Comparison of ENCODE assay signal across 1 cellular context in the genomic region with DNA sequence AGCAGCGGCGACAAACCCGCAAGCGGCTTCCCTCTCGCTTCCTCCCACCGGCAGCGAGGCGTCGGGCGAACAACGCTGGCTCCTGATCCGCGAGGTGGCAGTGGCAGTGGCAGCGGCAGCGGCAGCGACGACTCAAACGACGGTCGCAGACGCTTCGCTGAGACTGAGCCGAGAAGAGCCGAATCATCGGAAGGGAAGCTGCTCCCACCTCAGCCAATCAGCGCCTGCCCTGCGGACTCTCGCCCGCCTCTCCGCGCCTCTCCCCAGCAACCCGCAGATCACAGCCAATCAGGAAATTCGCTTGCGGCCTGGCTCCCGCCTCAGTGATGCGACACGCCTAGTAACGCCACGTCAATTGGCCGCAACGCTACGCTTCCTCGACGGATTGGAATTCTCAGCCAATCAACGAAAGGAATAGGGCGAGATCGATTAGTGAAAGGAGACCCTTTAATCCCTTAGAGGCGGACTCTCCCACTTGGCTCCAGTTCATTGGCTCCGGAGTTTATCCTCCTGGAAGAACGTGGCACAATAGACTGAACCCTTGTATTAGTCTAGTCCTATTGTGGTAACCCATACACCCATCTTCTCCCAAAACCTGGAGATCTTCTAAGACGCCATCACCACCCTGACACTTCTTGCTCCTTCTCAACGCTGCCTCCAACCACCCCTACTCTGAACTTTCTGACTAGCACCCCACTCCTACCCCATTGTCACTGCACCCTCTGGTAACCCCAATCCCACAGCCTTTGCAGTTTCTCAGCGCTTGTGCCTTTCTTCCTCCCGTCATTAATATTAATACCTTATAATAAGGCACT.
TF ChIP-seq lines count a peak whose summit lies in the region.

TSS of gene VCP (minus strand) at position 165 of the 815 bp plus-strand sequence. CDS start 272 bp downstream, outside the sequence.

TF ChIP-seq in HepG2, 621 proteins besides CTCF, POLR2A, EP300 and RAD21 (continued from another document and continues in another):
- TF ChIP-seq, protein P1, sequence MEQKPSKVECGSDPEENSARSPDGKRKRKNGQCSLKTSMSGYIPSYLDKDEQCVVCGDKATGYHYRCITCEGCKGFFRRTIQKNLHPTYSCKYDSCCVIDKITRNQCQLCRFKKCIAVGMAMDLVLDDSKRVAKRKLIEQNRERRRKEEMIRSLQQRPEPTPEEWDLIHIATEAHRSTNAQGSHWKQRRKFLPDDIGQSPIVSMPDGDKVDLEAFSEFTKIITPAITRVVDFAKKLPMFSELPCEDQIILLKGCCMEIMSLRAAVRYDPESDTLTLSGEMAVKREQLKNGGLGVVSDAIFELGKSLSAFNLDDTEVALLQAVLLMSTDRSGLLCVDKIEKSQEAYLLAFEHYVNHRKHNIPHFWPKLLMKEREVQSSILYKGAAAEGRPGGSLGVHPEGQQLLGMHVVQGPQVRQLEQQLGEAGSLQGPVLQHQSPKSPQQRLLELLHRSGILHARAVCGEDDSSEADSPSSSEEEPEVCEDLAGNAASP (CRISPR knock-in tag; IDR thresholded peaks at IDR 0.05; ENCODE audit: borderline replicate concordance), result no peak
- no peak for TF ChIP-seq CHD4 (IDR thresholded peaks at IDR 0.05; ENCODE audit: borderline replicate concordance, low read length)
- 0 out of 2 replicates have a peak, but pooled peaks have one; percentile 46 for TF ChIP-seq POLR2AphosphoS2 (IDR thresholded peaks at IDR 0.05; ENCODE audit: low read depth, low read length)
- TF ChIP-seq CEBPG (CRISPR knock-in tag; IDR thresholded peaks at IDR 0.05), result no peak
- TF ChIP-seq MYC (CRISPR knock-in tag; IDR thresholded peaks at IDR 0.05; ENCODE audit: borderline replicate concordance), result 0 out of 2 replicates have a peak, but pooled peaks have one; percentile 2
- no peak for TF ChIP-seq SYNCRIP (IDR thresholded peaks at IDR 0.05; ENCODE audit: insufficient read depth, low read depth, low read length)
- TF ChIP-seq U2AF1 (optimal IDR thresholded peaks at IDR 0.05; ENCODE audit: low read depth, low read length), result no peak
- no peak for TF ChIP-seq HNF4A (CRISPR knock-in tag; IDR thresholded peaks at IDR 0.05)
- TF ChIP-seq ZNF639 (CRISPR knock-in tag; conservative IDR thresholded peaks at IDR 0.05), result no peak
- TF ChIP-seq TSC22D2 (CRISPR knock-in tag; IDR thresholded peaks at IDR 0.05; ENCODE audit: borderline replicate concordance), result 0 out of 2 replicates have a peak, but pooled peaks have one; percentile 7
- TF ChIP-seq ZNF562 (CRISPR knock-in tag; IDR thresholded peaks at IDR 0.05; ENCODE audit: borderline replicate concordance), result no peak
- peak; percentile 57 for TF ChIP-seq TOPORS (CRISPR knock-in tag; IDR thresholded peaks at IDR 0.05)
- TF ChIP-seq, protein P2, sequence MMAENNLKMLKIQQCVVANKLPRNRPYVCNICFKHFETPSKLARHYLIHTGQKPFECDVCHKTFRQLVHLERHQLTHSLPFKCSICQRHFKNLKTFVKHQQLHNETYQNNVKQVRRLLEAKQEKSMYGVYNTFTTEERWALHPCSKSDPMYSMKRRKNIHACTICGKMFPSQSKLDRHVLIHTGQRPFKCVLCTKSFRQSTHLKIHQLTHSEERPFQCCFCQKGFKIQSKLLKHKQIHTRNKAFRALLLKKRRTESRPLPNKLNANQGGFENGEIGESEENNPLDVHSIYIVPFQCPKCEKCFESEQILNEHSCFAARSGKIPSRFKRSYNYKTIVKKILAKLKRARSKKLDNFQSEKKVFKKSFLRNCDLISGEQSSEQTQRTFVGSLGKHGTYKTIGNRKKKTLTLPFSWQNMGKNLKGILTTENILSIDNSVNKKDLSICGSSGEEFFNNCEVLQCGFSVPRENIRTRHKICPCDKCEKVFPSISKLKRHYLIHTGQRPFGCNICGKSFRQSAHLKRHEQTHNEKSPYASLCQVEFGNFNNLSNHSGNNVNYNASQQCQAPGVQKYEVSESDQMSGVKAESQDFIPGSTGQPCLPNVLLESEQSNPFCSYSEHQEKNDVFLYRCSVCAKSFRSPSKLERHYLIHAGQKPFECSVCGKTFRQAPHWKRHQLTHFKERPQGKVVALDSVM (CRISPR knock-in tag; IDR thresholded peaks at IDR 0.05), result no peak
- TF ChIP-seq ZSCAN12 (CRISPR knock-in tag; IDR thresholded peaks at IDR 0.05), result no peak
- no peak for TF ChIP-seq ZFP62 (CRISPR knock-in tag; IDR thresholded peaks at IDR 0.05)
- no peak for TF ChIP-seq ZKSCAN8 (CRISPR knock-in tag; IDR thresholded peaks at IDR 0.05; ENCODE audit: borderline replicate concordance)
- peak; percentile 6; the same call in 1 of the 2 replicates for TF ChIP-seq ZGPAT (CRISPR knock-in tag; IDR thresholded peaks at IDR 0.05)
- TF ChIP-seq NR2C2 (CRISPR knock-in tag; IDR thresholded peaks at IDR 0.05; ENCODE audit: borderline replicate concordance), result no peak; the same call in 1 of the 2 replicates
- TF ChIP-seq ZNF10 (CRISPR knock-in tag; IDR thresholded peaks at IDR 0.05; ENCODE audit: borderline replicate concordance, low read depth), result no peak
- TF ChIP-seq IRF2 (CRISPR knock-in tag; IDR thresholded peaks at IDR 0.05), result no peak
- TF ChIP-seq, protein P3, sequence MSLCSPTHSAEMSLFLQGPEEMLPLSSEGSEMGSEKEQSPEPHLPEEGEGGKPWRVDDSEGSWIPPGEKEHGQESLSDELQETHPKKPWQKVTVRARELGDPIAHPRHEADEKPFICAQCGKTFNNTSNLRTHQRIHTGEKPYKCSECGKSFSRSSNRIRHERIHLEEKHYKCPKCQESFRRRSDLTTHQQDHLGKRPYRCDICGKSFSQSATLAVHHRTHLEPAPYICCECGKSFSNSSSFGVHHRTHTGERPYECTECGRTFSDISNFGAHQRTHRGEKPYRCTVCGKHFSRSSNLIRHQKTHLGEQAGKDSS (CRISPR knock-in tag; IDR thresholded peaks at IDR 0.05; ENCODE audit: borderline replicate concordance, low read depth), result no peak; the same call in 1 of the 2 replicates
- TF ChIP-seq RFX5 (IDR thresholded peaks at IDR 0.05; ENCODE audit: low read depth, low read length), result peak; percentile 100
- TF ChIP-seq, protein P4, sequence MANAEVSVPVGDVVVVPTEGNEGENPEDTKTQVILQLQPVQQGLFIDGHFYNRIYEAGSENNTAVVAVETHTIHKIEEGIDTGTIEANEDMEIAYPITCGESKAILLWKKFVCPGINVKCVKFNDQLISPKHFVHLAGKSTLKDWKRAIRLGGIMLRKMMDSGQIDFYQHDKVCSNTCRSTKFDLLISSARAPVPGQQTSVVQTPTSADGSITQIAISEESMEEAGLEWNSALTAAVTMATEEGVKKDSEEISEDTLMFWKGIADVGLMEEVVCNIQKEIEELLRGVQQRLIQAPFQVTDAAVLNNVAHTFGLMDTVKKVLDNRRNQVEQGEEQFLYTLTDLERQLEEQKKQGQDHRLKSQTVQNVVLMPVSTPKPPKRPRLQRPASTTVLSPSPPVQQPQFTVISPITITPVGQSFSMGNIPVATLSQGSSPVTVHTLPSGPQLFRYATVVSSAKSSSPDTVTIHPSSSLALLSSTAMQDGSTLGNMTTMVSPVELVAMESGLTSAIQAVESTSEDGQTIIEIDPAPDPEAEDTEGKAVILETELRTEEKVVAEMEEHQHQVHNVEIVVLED (CRISPR knock-in tag; IDR thresholded peaks at IDR 0.05; ENCODE audit: borderline replicate concordance), result peak; percentile 66; the same call in 1 of the 2 replicates
- TF ChIP-seq ZNF17 (CRISPR knock-in tag; IDR thresholded peaks at IDR 0.05), result no peak
- no peak for TF ChIP-seq MNT (IDR thresholded peaks at IDR 0.05)
- TF ChIP-seq SP2 (CRISPR knock-in tag; IDR thresholded peaks at IDR 0.05), result peak; percentile 100
- TF ChIP-seq ZNF33B (CRISPR knock-in tag; IDR thresholded peaks at IDR 0.05), result peak; percentile 50; the same call in 1 of the 2 replicates
- peak; percentile 7; the same call in 1 of the 2 replicates for TF ChIP-seq HNF4G (IDR thresholded peaks at IDR 0.05; ENCODE audit: borderline replicate concordance, low read depth, low read length)
- no peak; the same call in 1 of the 2 replicates for TF ChIP-seq HNF4G (CRISPR knock-in tag; IDR thresholded peaks at IDR 0.05; ENCODE audit: borderline replicate concordance, low read depth)
- no peak for TF ChIP-seq ZNF343 (CRISPR knock-in tag; IDR thresholded peaks at IDR 0.05)
- TF ChIP-seq, protein P5, sequence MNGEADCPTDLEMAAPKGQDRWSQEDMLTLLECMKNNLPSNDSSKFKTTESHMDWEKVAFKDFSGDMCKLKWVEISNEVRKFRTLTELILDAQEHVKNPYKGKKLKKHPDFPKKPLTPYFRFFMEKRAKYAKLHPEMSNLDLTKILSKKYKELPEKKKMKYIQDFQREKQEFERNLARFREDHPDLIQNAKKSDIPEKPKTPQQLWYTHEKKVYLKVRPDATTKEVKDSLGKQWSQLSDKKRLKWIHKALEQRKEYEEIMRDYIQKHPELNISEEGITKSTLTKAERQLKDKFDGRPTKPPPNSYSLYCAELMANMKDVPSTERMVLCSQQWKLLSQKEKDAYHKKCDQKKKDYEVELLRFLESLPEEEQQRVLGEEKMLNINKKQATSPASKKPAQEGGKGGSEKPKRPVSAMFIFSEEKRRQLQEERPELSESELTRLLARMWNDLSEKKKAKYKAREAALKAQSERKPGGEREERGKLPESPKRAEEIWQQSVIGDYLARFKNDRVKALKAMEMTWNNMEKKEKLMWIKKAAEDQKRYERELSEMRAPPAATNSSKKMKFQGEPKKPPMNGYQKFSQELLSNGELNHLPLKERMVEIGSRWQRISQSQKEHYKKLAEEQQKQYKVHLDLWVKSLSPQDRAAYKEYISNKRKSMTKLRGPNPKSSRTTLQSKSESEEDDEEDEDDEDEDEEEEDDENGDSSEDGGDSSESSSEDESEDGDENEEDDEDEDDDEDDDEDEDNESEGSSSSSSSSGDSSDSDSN (CRISPR knock-in tag; IDR thresholded peaks at IDR 0.05), result no peak
- TF ChIP-seq ZNF337 (CRISPR knock-in tag; IDR thresholded peaks at IDR 0.05; ENCODE audit: borderline replicate concordance, low read depth), result 0 out of 2 replicates have a peak, but pooled peaks have one; percentile 38
- no peak for TF ChIP-seq ZNF207 (IDR thresholded peaks at IDR 0.05; ENCODE audit: borderline replicate concordance)
- TF ChIP-seq BCL6 (CRISPR knock-in tag; IDR thresholded peaks at IDR 0.05), result 0 out of 2 replicates have a peak, but pooled peaks have one; percentile 15
- 0 out of 2 replicates have a peak, but pooled peaks have one; percentile 45 for TF ChIP-seq GMEB2 (CRISPR knock-in tag; IDR thresholded peaks at IDR 0.05; ENCODE audit: low read depth)
- no peak for TF ChIP-seq PLRG1 (conservative IDR thresholded peaks at IDR 0.05)
- TF ChIP-seq TBP (CRISPR knock-in tag; IDR thresholded peaks at IDR 0.05), result 0 out of 2 replicates have a peak, but pooled peaks have one; percentile 72
- no peak for TF ChIP-seq ZNF121 (CRISPR knock-in tag; IDR thresholded peaks at IDR 0.05)
- no peak for TF ChIP-seq PPARG (CRISPR knock-in tag; conservative IDR thresholded peaks at IDR 0.05)
- no peak for TF ChIP-seq KLF9 (CRISPR knock-in tag; IDR thresholded peaks at IDR 0.05; ENCODE audit: low read depth)
- TF ChIP-seq NFRKB (IDR thresholded peaks at IDR 0.05), result no peak
